ENCODE assay signal across 22 cellular contexts in the genomic region with DNA sequence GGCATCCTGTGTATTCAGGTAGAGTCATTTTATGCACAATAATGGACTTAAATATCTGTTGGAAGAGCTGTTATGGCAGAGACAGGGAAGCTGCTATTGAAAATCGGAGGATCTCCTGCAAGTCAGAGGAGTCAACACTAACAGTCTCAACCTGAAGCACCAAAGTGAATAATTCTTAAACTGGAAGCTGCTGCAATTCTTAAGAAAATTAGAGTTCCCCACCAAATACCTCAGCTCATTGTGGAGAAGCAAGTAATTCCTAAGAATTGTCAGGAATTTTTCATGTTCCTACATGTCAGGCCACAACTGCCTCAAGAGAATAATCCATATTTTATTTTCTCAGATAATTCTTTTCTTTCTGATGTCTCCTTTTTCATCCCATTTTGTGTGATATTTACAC.
"Had no signal": no experiment of that assay in that cellular context is flagged by ENCODE, and none has a peak within 500 bp of the region (broad histone marks: within the 10 kb centered on the region; RNA-seq: fewer than 3 reads in every experiment).

No MANE protein-coding gene starts in this region.

- ATAC-seq: gastrocnemius medialis; left lobe of liver; mucosa of descending colon; natural killer cell treated with Interleukin-12 subunit alpha and Interleukin-12 subunit beta and Interleukin-15 and Interleukin-18, amount 100 ng/mL, for 72 hours; right lobe of liver; stimulated activated naive B cell treated with anti-CD40 and anti-IgM and Interleukin-4, amounts not matched to agents 10 μg/mL and 1 μg/mL and 100 μg/mL, for 72 hours had no signal

- DNase-seq: dermis blood vessel endothelial cell; effector memory CD4-positive, alpha-beta T cell; gastrocnemius medialis; head of caudate nucleus; kidney; mesenchymal stem cell; mucosa of descending colon; naive B cell; right lobe of liver; small intestine; stimulated activated CD4-positive, alpha-beta T cell treated with anti-CD3 and anti-CD28 coated beads, Interleukin-15, amount 100 ng/mL, for 24 hours; stimulated activated CD4-positive, alpha-beta T cell treated with anti-CD3 and anti-CD28 coated beads, Interleukin-2, amount 100 ng/mL, for 48 hours; stimulated activated naive B cell treated with anti-CD40 and anti-IgM and Interleukin-4, amounts not matched to agents 10 μg/mL and 1 μg/mL and 100 μg/mL, for 72 hours; upper lobe of left lung had no signal

- H3K36me3 ChIP-seq: gastrocnemius medialis, neural progenitor cell, right lobe of liver, thoracic aorta, tibial nerve, upper lobe of left lung had no signal

- H3K4me3 ChIP-seq: coronary artery, gastrocnemius medialis, lung, mucosa of descending colon, neural progenitor cell, right lobe of liver, thoracic aorta, tibial nerve, upper lobe of left lung had no signal

- H3K4me2 ChIP-seq: neural progenitor cell had no signal

- H3K27ac ChIP-seq: coronary artery, gastrocnemius medialis, neural progenitor cell, parathyroid adenoma, right lobe of liver, thoracic aorta, tibial nerve, upper lobe of left lung had no signal

- H2AFZ ChIP-seq: neural progenitor cell, parathyroid adenoma had no signal

- H3K79me2 ChIP-seq: parathyroid adenoma had no signal

- H3K9ac ChIP-seq: neural progenitor cell, parathyroid adenoma had no signal

- H3K4me1 ChIP-seq: gastrocnemius medialis, neural progenitor cell, parathyroid adenoma, right lobe of liver, tibial nerve, upper lobe of left lung had no signal

- H3K9me3 ChIP-seq: gastrocnemius medialis, right lobe of liver, thoracic aorta had no signal

- H3K27me3 ChIP-seq: gastrocnemius medialis, neural progenitor cell, right lobe of liver, tibial nerve, upper lobe of left lung had no signal
